15 cellular contexts compared by ENCODE assay signal in the genomic region with DNA sequence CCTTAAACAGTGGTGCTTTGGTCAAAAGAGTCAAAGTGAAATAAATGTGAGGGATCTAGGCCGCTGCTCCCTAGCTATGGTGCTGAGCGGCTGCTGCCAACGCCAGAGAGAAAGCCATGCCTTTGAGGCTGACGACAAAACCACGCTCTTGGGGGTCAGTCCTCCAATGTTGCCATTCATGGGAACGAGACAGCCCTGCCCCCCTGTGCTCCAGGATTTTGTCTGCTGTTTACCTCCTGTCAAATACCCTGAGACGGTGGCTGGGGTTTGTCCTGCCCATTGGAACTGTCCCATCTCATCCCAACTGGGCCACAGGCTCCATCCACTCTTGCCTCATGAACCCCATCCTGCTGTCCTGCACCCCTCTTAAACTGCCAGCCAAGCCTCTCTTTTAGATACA.
DNase-seq lines count a peak whose midpoint lies in the region; ATAC-seq, FAIRE-seq and TF ChIP-seq lines count a peak whose summit lies in the region.
"Had no signal": no experiment of that assay in that cellular context is flagged by ENCODE, and none has a peak within 500 bp of the region (broad histone marks: within the 10 kb centered on the region; RNA-seq: fewer than 3 reads in every experiment).

No MANE protein-coding gene starts in this region.

- H3K4me1 Mint-ChIP-seq in astrocyte (ENCODE audit: low read depth, unreplicated experiment), result peaks cover 12% of the 10 kb centered on the region
- H3K4me1 Mint-ChIP-seq in nephron, result peaks cover 64% of the 10 kb centered on the region
- no peaks in the 10 kb centered on the region for H3K4me1 Mint-ChIP-seq in T-cell

- no peak overlapping the region for H3K4me3 Mint-ChIP-seq in astrocyte (ENCODE audit: unreplicated experiment)
- peak overlapping the region in 2 of 3 experiments; percentile 36 to 61 for H3K4me3 Mint-ChIP-seq in nephron
- no peak overlapping the region for H3K4me3 Mint-ChIP-seq in T-cell

- no peak overlapping the region for H3K4me3 ChIP-seq in astrocyte (ENCODE audit: insufficient read depth, low read depth, low read length)
- peak overlapping the region in 1 of 3 donors; percentile 29 for H3K4me3 ChIP-seq in skeletal muscle tissue (ENCODE audit: low read length in 3 of 3)
- H3K4me3 ChIP-seq: Peyer's patch had no signal

- H3K27me3 Mint-ChIP-seq in astrocyte (ENCODE audit: low read depth, unreplicated experiment), result peaks cover 4% of the 10 kb centered on the region
- peaks cover 12% of the 10 kb centered on the region for H3K27me3 Mint-ChIP-seq in nephron (ENCODE audit: low read depth)
- peaks cover 8 to 9% of the 10 kb centered on the region in 2 donors for H3K27me3 Mint-ChIP-seq in T-cell

- CTCF ChIA-PET in T-cell (lab: Charles Lee), result no interaction called here

- peak overlapping the region; percentile 18 for H3K27ac Mint-ChIP-seq in astrocyte (ENCODE audit: unreplicated experiment)
- H3K27ac Mint-ChIP-seq in nephron, result peak overlapping the region; percentile 50 to 91 (median 86)
- no peak overlapping the region for H3K27ac Mint-ChIP-seq in T-cell

- H2AFZ ChIP-seq in astrocyte (ENCODE audit: low read depth, low read length), result no peak overlapping the region

- no peak for ATAC-seq in T-cell (replicated peaks in 1 of 4)

- no peak overlapping the region for H3K4me2 ChIP-seq in astrocyte (ENCODE audit: low read length)

- H3K9me3 Mint-ChIP-seq in astrocyte (ENCODE audit: unreplicated experiment) (no peaks in the 10 kb centered on the region), nephron (no peaks in the 10 kb centered on the region), T-cell (no peaks in the 10 kb centered on the region)

- H3K79me2 ChIP-seq in astrocyte (ENCODE audit: insufficient read depth, low read length), result no peaks in the 10 kb centered on the region

- no peaks in the 10 kb centered on the region for H4K20me1 ChIP-seq in astrocyte (ENCODE audit: insufficient read depth, low read length)

- H3K36me3 ChIP-seq in astrocyte (ENCODE audit: insufficient read depth, low read length) (no peaks in the 10 kb centered on the region), skeletal muscle tissue (ENCODE audit: control insufficient read depth in 3 of 3, insufficient read depth in 3 of 3, low read length in 3 of 3) (peaks cover 0 to 3% (median 0%) of the 10 kb centered on the region in 3 donors)
- H3K36me3 ChIP-seq: Peyer's patch had no signal

- H3K9me3 ChIP-seq in astrocyte (ENCODE audit: insufficient read depth, low read depth, low read length), result no peaks in the 10 kb centered on the region
- no peaks in the 10 kb centered on the region for H3K9me3 ChIP-seq in skeletal muscle tissue (ENCODE audit: control insufficient read depth in 3 of 3, low read length in 3 of 3)
- H3K9me3 ChIP-seq: Peyer's patch had no signal

- no peak overlapping the region for H3K9ac ChIP-seq in astrocyte (ENCODE audit: low read length)
- H3K9ac ChIP-seq in skeletal muscle tissue (ENCODE audit: low read depth in 1 of 3, low read length in 3 of 3), result peak overlapping the region in 2 of 3 donors; percentile 28 to 57

- H3K27me3 ChIP-seq in astrocyte (ENCODE audit: insufficient read depth, low read length), result no peaks in the 10 kb centered on the region
- no peaks in the 10 kb centered on the region for H3K27me3 ChIP-seq in skeletal muscle tissue (ENCODE audit: control insufficient read depth in 3 of 3, insufficient read depth in 3 of 3, low read length in 3 of 3)
- H3K27me3 ChIP-seq: Peyer's patch had no signal

- H3K4me1 ChIP-seq in astrocyte (ENCODE audit: insufficient read depth, low read length) (peaks cover 17% of the 10 kb centered on the region), skeletal muscle tissue (ENCODE audit: control insufficient read depth in 3 of 3, insufficient read depth in 3 of 3, low read length in 3 of 3) (peaks cover 49 to 76% (median 67%) of the 10 kb centered on the region in 3 donors)
- H3K4me1 ChIP-seq: Peyer's patch had no signal

- TF ChIP-seq CTCF in astrocyte (IDR thresholded peaks at IDR 0.05; ENCODE audit: insufficient read depth, low read depth, low read length) (no peak), nephron (IDR thresholded peaks at IDR 0.05; ENCODE audit: unreplicated experiment in 3 of 3) (no peak)

- DNase-seq in astrocyte (ENCODE audit: low read depth), result no peak
- DNase-seq in NCI-H2227 treated with DMSO at 0.1 percent for 48 hours (lab: John Stamatoyannopoulos, UW), result no peak
- DNase-seq in mucosa of gallbladder (ENCODE audit: low spot score), result no peak
- DNase-seq in T-cell, result no peak
- DNase-seq: ACHN, DMS79, H7, KG1, NCI-H1105 treated with DMSO at 0.1 percent for 48 hours, NCI-H1694, NCI-H2081 treated with DMSO at 0.1 percent for 48 hours, Peyer's patch had no signal

- no peak for FAIRE-seq in astrocyte (lab: Jason Lieb, UNC)

- H3K27ac ChIP-seq in astrocyte (ENCODE audit: low read depth, low read length) (no peak overlapping the region), cingulate gyrus (ENCODE audit: low read depth, low read length) (peak overlapping the region; percentile 99), skeletal muscle tissue (ENCODE audit: low read depth, low read length) (peak overlapping the region; percentile 74)
- H3K27ac ChIP-seq: Peyer's patch had no signal

- POLR2A ChIA-PET in T-cell (lab: Charles Lee), result no interaction called here

- H3K36me3 Mint-ChIP-seq in astrocyte (ENCODE audit: low read depth, unreplicated experiment) (no peaks in the 10 kb centered on the region), nephron (ENCODE audit: low read depth) (no peaks in the 10 kb centered on the region), T-cell (no peaks in the 10 kb centered on the region)

Comparison
In these comparisons a context has a peak if more than half of its experiments do, and no peak if none do; other contexts are left out.
1. H3K27ac Mint-ChIP-seq: peak in astrocyte (single experiment) and nephron (3 of 3); none in T-cell (0 of 2).
2. H3K4me3 Mint-ChIP-seq: peak in nephron (2 of 3); none in astrocyte (single experiment) and T-cell (0 of 3).